ENCODE assay signal across 21 cellular contexts in genomic region chr5:76426391-76426802, GRCh38. TPM values are rescaled to one million over a fixed set of nuclear protein-coding genes. Genes with fewer than 3 reads are reported as not detected.
A peak's percentile ranks its signal among the peaks of the same experiment; 100 is the strongest.
DNase-seq lines count a peak whose midpoint lies in the region; ATAC-seq and TF ChIP-seq lines count a peak whose summit lies in the region.
"Had no signal": no experiment of that assay in that cellular context is flagged by ENCODE, and none has a peak within 500 bp of the region (broad histone marks: within the 10 kb centered on the region; RNA-seq: fewer than 3 reads in every experiment).

No MANE protein-coding gene starts in this region.

- CTCF ChIA-PET in mammary epithelial cell (lab: Charles Lee; ENCODE audit: low non-redundant PET): no interaction called here

- dilution Hi-C loops in mammary epithelial cell (cut with HindIII; ENCODE audit: low sequenced_read_pairs): no loop called here

- no peak overlapping the region for H3K9ac ChIP-seq in mammary epithelial cell (ENCODE audit: insufficient read depth, low read length)
- H3K9ac ChIP-seq: parathyroid adenoma, SK-N-SH had no signal

- H4K20me1 ChIP-seq in mammary epithelial cell (ENCODE audit: insufficient read depth, low read length): no peaks in the 10 kb centered on the region

- 56% methylated on average over 6 of the region's 6 CpGs for WGBS in mammary epithelial cell (ENCODE audit: low coverage, missing lambda C conversion rate)

- H3K4me3 Mint-ChIP-seq in chondrocyte (ENCODE audit: unreplicated experiment): no peak overlapping the region
- no peak overlapping the region for H3K4me3 Mint-ChIP-seq in stimulated activated effector memory CD8-positive, alpha-beta T cell treated with anti-CD3 and anti-CD28 coated beads, Interleukin-12 subunit alpha, Interleukin-12 subunit beta, amount 100 ng/mL, for 72 hours
- H3K4me3 Mint-ChIP-seq: activated CD4-positive, alpha-beta T cell treated with anti-CD3 and anti-CD28 coated beads, Interleukin-2, amount 10 ng/mL, durations not matched to agents 7 days and 5 days; activated naive CD4-positive, alpha-beta T cell treated with anti-CD3 and anti-CD28 coated beads, Interleukin-2, amount 50 U/mL, for 24 hours had no signal

- DNase-seq in HAP-1 (ENCODE audit: low spot score in 2 of 2): peak; percentile 77 to 98
- DNase-seq in chondrocyte (ENCODE audit: low spot score): no peak
- DNase-seq in left kidney (ENCODE audit: low read depth, low spot score): peak; percentile 12
- DNase-seq in stimulated activated effector memory CD8-positive, alpha-beta T cell treated with anti-CD3 and anti-CD28 coated beads, Interleukin-12 subunit alpha, Interleukin-12 subunit beta, amount 100 ng/mL, for 72 hours (ENCODE audit: low spot score in 2 of 2): no peak
- no peak for DNase-seq in cerebellum (ENCODE audit: low spot score)
- DNase-seq in mammary epithelial cell: no peak
- DNase-seq: activated CD4-positive, alpha-beta T cell treated with anti-CD3 and anti-CD28 coated beads, Interleukin-2, amount 10 ng/mL, durations not matched to agents 7 days and 5 days; body of pancreas; dorsolateral prefrontal cortex; GF-D8; GOT3; left cardiac atrium; NCI-H1417; NCI-H774; stimulated activated CD4-positive, alpha-beta T cell treated with anti-CD3 and anti-CD28 coated beads, Interleukin-4, amount 100 ng/mL, for 24 hours; substantia nigra had no signal

- no TSS peak for BruUV-seq in mammary epithelial cell (replicated peaks; lab: Mats Ljungman, UMichigan)

- intact Hi-C loops in mammary epithelial cell (cut with micrococcal nuclease): no loop called here

- H3K4me2 ChIP-seq in mammary epithelial cell (ENCODE audit: insufficient read depth, low read depth, low read length): no peak overlapping the region
- H3K4me2 ChIP-seq: SK-N-SH had no signal

- no peaks in the 10 kb centered on the region for H3K27me3 ChIP-seq in HAP-1 (ENCODE audit: low read depth)
- peaks cover 6% of the 10 kb centered on the region for H3K27me3 ChIP-seq in mammary epithelial cell (ENCODE audit: insufficient read depth, low read length)
- H3K27me3 ChIP-seq: body of pancreas had no signal

- H3K9me3 Mint-ChIP-seq in chondrocyte (ENCODE audit: low read depth): no peaks in the 10 kb centered on the region
- no peaks in the 10 kb centered on the region for H3K9me3 Mint-ChIP-seq in stimulated activated effector memory CD8-positive, alpha-beta T cell treated with anti-CD3 and anti-CD28 coated beads, Interleukin-12 subunit alpha, Interleukin-12 subunit beta, amount 100 ng/mL, for 72 hours
- H3K9me3 Mint-ChIP-seq: activated CD4-positive, alpha-beta T cell treated with anti-CD3 and anti-CD28 coated beads, Interleukin-2, amount 10 ng/mL, durations not matched to agents 7 days and 5 days; activated naive CD4-positive, alpha-beta T cell treated with anti-CD3 and anti-CD28 coated beads, Interleukin-2, amount 50 U/mL, for 24 hours had no signal

- no peak for ATAC-seq in stimulated activated effector memory CD8-positive, alpha-beta T cell treated with anti-CD3 and anti-CD28 coated beads, Interleukin-12 subunit alpha, Interleukin-12 subunit beta, amount 100 ng/mL, for 72 hours
- ATAC-seq in GM19463 (IDR thresholded peaks at IDR 0.05; ENCODE audit: unreplicated experiment): no peak
- ATAC-seq: body of pancreas, left cardiac atrium, Panc1 had no signal

- H3K36me3 ChIP-seq in HAP-1 (replicated peaks) (no peaks in the 10 kb centered on the region), mammary epithelial cell (ENCODE audit: insufficient read depth, low read length) (no peaks in the 10 kb centered on the region)

- no peaks in the 10 kb centered on the region for H3K79me2 ChIP-seq in mammary epithelial cell (ENCODE audit: insufficient read depth, low read length)

- H3K9me3 ChIP-seq in HAP-1 (no peaks in the 10 kb centered on the region), mammary epithelial cell (replicated peaks; ENCODE audit: insufficient read depth, low read length) (no peaks in the 10 kb centered on the region)
- H3K9me3 ChIP-seq: body of pancreas, SK-N-SH had no signal

- in situ Hi-C loops in HAP-1 (cut with MboI; ENCODE audit: low sequenced_read_pairs) (no loop called here), mammary epithelial cell (cut with MboI; ENCODE audit: low sequenced_read_pairs in 2 of 2) (no loop called here)

- TF ChIP-seq CTCF in chondrocyte (IDR thresholded peaks at IDR 0.05): no peak
- TF ChIP-seq CTCF in mammary epithelial cell (conservative IDR thresholded peaks at IDR 0.05 in 1 of 2, IDR thresholded peaks at IDR 0.05 in 1 of 2; ENCODE audit: extremely low read depth in 1 of 2, insufficient read depth in 1 of 2, low read depth in 1 of 2, low read length in 2 of 2): no peak

- peak overlapping the region; percentile 65 for H3K27ac Mint-ChIP-seq in chondrocyte (ENCODE audit: unreplicated experiment)
- peak overlapping the region; percentile 56 for H3K27ac Mint-ChIP-seq in stimulated activated effector memory CD8-positive, alpha-beta T cell treated with anti-CD3 and anti-CD28 coated beads, Interleukin-12 subunit alpha, Interleukin-12 subunit beta, amount 100 ng/mL, for 72 hours
- H3K27ac Mint-ChIP-seq: activated CD4-positive, alpha-beta T cell treated with anti-CD3 and anti-CD28 coated beads, Interleukin-2, amount 10 ng/mL, durations not matched to agents 7 days and 5 days had no signal

- H3K4me1 Mint-ChIP-seq in chondrocyte (ENCODE audit: low read depth): peaks cover 20% of the 10 kb centered on the region
- H3K4me1 Mint-ChIP-seq in stimulated activated effector memory CD8-positive, alpha-beta T cell treated with anti-CD3 and anti-CD28 coated beads, Interleukin-12 subunit alpha, Interleukin-12 subunit beta, amount 100 ng/mL, for 72 hours: peaks cover 56% of the 10 kb centered on the region

- H3K4me1 ChIP-seq in HAP-1 (peaks cover 31% of the 10 kb centered on the region), mammary epithelial cell (ENCODE audit: insufficient read depth, low read length) (no peaks in the 10 kb centered on the region)

- H3K27ac ChIP-seq in mammary epithelial cell (ENCODE audit: insufficient read depth, low read depth, low read length): no peak overlapping the region
- H3K27ac ChIP-seq: body of pancreas, dorsolateral prefrontal cortex, parathyroid adenoma had no signal

- H3K4me3 ChIP-seq in HAP-1: no peak overlapping the region
- no peak overlapping the region for H3K4me3 ChIP-seq in mammary epithelial cell (replicated peaks in 1 of 3; ENCODE audit: insufficient read depth in 1 of 3, low read depth in 2 of 3, low read length in 3 of 3)
- H3K4me3 ChIP-seq: body of pancreas, dorsolateral prefrontal cortex had no signal

- H3K27me3 Mint-ChIP-seq in chondrocyte (ENCODE audit: low read depth): no peaks in the 10 kb centered on the region
- H3K27me3 Mint-ChIP-seq: activated CD4-positive, alpha-beta T cell treated with anti-CD3 and anti-CD28 coated beads, Interleukin-2, amount 10 ng/mL, durations not matched to agents 7 days and 5 days; activated naive CD4-positive, alpha-beta T cell treated with anti-CD3 and anti-CD28 coated beads, Interleukin-2, amount 50 U/mL, for 24 hours had no signal

- no peaks in the 10 kb centered on the region for H3K36me3 Mint-ChIP-seq in chondrocyte (ENCODE audit: low read depth)
- H3K36me3 Mint-ChIP-seq in stimulated activated effector memory CD8-positive, alpha-beta T cell treated with anti-CD3 and anti-CD28 coated beads, Interleukin-12 subunit alpha, Interleukin-12 subunit beta, amount 100 ng/mL, for 72 hours: peaks cover 10% of the 10 kb centered on the region

- H2AFZ ChIP-seq in mammary epithelial cell (ENCODE audit: low read depth, low read length): no peak overlapping the region
- H2AFZ ChIP-seq: parathyroid adenoma had no signal

RNA-seq across cellular contexts. Expression of gene IQGAP2, which starts 23.3 kb away (rescaled TPM):
- 2.9 to 10.2 TPM (median 3.0 TPM) in 3 replicates for total RNA-seq in chondrocyte
- total RNA-seq in cerebellum: 10.4 TPM
- under 1 TPM in 1 of 2 donors, not detected in 1; 0.83 TPM for total RNA-seq in mammary epithelial cell
- 0.05 TPM for polyA plus RNA-seq in mammary epithelial cell
- not detected for polyA minus RNA-seq in mammary epithelial cell

Comparison
In these comparisons a context has a peak if more than half of its experiments do, and no peak if none do; other contexts are left out.
1. DNase-seq: peak in HAP-1 (2 of 2) and left kidney (single experiment); none in chondrocyte (single experiment), stimulated activated effector memory CD8-positive, alpha-beta T cell treated with anti-CD3 and anti-CD28 coated beads, Interleukin-12 subunit alpha, Interleukin-12 subunit beta, amount 100 ng/mL, for 72 hours (0 of 2), cerebellum (single experiment) and mammary epithelial cell (single experiment).